In genomic region chr1:13732971-13733667, GRCh38 we compare ENCODE assay signal across 1 cellular context.
TF ChIP-seq lines count a peak whose summit lies in the region.

No MANE protein-coding gene starts in this region.

TF ChIP-seq in K562, 482 proteins besides CTCF, POLR2A, EP300 and RAD21:
- TF ChIP-seq ZNF354B (CRISPR knock-in tag; IDR thresholded peaks at IDR 0.05): no peak
- no peak for TF ChIP-seq CEBPG (CRISPR knock-in tag; IDR thresholded peaks at IDR 0.05)
- TF ChIP-seq CEBPG (tag; conservative IDR thresholded peaks at IDR 0.05 in 1 of 2, IDR thresholded peaks at IDR 0.05 in 1 of 2): no peak
- no peak for TF ChIP-seq CREB3L1 (IDR thresholded peaks at IDR 0.05; ENCODE audit: borderline replicate concordance, low read depth)
- TF ChIP-seq, protein P1, sequence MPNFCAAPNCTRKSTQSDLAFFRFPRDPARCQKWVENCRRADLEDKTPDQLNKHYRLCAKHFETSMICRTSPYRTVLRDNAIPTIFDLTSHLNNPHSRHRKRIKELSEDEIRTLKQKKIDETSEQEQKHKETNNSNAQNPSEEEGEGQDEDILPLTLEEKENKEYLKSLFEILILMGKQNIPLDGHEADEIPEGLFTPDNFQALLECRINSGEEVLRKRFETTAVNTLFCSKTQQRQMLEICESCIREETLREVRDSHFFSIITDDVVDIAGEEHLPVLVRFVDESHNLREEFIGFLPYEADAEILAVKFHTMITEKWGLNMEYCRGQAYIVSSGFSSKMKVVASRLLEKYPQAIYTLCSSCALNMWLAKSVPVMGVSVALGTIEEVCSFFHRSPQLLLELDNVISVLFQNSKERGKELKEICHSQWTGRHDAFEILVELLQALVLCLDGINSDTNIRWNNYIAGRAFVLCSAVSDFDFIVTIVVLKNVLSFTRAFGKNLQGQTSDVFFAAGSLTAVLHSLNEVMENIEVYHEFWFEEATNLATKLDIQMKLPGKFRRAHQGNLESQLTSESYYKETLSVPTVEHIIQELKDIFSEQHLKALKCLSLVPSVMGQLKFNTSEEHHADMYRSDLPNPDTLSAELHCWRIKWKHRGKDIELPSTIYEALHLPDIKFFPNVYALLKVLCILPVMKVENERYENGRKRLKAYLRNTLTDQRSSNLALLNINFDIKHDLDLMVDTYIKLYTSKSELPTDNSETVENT (CRISPR knock-in tag; IDR thresholded peaks at IDR 0.05): no peak
- no peak for TF ChIP-seq NUFIP1 (IDR thresholded peaks at IDR 0.05; ENCODE audit: partially characterized antibody)
- TF ChIP-seq L3MBTL2 (IDR thresholded peaks at IDR 0.05): no peak
- TF ChIP-seq ETV1 (tag; conservative IDR thresholded peaks at IDR 0.05; ENCODE audit: low read depth): 0 out of 2 replicates have a peak, but pooled peaks have one; percentile 27
- no peak for TF ChIP-seq RHOXF2B (CRISPR knock-in tag; conservative IDR thresholded peaks at IDR 0.05)
- TF ChIP-seq, protein P2, sequence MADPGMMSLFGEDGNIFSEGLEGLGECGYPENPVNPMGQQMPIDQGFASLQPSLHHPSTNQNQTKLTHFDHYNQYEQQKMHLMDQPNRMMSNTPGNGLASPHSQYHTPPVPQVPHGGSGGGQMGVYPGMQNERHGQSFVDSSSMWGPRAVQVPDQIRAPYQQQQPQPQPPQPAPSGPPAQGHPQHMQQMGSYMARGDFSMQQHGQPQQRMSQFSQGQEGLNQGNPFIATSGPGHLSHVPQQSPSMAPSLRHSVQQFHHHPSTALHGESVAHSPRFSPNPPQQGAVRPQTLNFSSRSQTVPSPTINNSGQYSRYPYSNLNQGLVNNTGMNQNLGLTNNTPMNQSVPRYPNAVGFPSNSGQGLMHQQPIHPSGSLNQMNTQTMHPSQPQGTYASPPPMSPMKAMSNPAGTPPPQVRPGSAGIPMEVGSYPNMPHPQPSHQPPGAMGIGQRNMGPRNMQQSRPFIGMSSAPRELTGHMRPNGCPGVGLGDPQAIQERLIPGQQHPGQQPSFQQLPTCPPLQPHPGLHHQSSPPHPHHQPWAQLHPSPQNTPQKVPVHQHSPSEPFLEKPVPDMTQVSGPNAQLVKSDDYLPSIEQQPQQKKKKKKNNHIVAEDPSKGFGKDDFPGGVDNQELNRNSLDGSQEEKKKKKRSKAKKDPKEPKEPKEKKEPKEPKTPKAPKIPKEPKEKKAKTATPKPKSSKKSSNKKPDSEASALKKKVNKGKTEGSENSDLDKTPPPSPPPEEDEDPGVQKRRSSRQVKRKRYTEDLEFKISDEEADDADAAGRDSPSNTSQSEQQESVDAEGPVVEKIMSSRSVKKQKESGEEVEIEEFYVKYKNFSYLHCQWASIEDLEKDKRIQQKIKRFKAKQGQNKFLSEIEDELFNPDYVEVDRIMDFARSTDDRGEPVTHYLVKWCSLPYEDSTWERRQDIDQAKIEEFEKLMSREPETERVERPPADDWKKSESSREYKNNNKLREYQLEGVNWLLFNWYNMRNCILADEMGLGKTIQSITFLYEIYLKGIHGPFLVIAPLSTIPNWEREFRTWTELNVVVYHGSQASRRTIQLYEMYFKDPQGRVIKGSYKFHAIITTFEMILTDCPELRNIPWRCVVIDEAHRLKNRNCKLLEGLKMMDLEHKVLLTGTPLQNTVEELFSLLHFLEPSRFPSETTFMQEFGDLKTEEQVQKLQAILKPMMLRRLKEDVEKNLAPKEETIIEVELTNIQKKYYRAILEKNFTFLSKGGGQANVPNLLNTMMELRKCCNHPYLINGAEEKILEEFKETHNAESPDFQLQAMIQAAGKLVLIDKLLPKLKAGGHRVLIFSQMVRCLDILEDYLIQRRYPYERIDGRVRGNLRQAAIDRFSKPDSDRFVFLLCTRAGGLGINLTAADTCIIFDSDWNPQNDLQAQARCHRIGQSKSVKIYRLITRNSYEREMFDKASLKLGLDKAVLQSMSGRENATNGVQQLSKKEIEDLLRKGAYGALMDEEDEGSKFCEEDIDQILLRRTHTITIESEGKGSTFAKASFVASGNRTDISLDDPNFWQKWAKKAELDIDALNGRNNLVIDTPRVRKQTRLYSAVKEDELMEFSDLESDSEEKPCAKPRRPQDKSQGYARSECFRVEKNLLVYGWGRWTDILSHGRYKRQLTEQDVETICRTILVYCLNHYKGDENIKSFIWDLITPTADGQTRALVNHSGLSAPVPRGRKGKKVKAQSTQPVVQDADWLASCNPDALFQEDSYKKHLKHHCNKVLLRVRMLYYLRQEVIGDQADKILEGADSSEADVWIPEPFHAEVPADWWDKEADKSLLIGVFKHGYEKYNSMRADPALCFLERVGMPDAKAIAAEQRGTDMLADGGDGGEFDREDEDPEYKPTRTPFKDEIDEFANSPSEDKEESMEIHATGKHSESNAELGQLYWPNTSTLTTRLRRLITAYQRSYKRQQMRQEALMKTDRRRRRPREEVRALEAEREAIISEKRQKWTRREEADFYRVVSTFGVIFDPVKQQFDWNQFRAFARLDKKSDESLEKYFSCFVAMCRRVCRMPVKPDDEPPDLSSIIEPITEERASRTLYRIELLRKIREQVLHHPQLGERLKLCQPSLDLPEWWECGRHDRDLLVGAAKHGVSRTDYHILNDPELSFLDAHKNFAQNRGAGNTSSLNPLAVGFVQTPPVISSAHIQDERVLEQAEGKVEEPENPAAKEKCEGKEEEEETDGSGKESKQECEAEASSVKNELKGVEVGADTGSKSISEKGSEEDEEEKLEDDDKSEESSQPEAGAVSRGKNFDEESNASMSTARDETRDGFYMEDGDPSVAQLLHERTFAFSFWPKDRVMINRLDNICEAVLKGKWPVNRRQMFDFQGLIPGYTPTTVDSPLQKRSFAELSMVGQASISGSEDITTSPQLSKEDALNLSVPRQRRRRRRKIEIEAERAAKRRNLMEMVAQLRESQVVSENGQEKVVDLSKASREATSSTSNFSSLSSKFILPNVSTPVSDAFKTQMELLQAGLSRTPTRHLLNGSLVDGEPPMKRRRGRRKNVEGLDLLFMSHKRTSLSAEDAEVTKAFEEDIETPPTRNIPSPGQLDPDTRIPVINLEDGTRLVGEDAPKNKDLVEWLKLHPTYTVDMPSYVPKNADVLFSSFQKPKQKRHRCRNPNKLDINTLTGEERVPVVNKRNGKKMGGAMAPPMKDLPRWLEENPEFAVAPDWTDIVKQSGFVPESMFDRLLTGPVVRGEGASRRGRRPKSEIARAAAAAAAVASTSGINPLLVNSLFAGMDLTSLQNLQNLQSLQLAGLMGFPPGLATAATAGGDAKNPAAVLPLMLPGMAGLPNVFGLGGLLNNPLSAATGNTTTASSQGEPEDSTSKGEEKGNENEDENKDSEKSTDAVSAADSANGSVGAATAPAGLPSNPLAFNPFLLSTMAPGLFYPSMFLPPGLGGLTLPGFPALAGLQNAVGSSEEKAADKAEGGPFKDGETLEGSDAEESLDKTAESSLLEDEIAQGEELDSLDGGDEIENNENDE (IDR thresholded peaks at IDR 0.05; ENCODE audit: low read depth, low read length): no peak
- TF ChIP-seq TFAM (CRISPR knock-in tag; conservative IDR thresholded peaks at IDR 0.05): no peak
- no peak for TF ChIP-seq ZNF384 (IDR thresholded peaks at IDR 0.05; ENCODE audit: low read depth, low read length)
- TF ChIP-seq CBX2 (IDR thresholded peaks at IDR 0.05; ENCODE audit: insufficient read depth, low read length, poor library complexity, severe bottlenecking): peak; percentile 77
- TF ChIP-seq KHSRP (IDR thresholded peaks at IDR 0.05): no peak
- no peak for TF ChIP-seq ZFPM2 (CRISPR knock-in tag; IDR thresholded peaks at IDR 0.05)
